20 cellular contexts compared by ENCODE assay signal in genomic region chr15:49991587-49991986, GRCh38.
"Had no signal": no experiment of that assay in that cellular context is flagged by ENCODE, and none has a peak within 500 bp of the region (broad histone marks: within the 10 kb centered on the region; RNA-seq: fewer than 3 reads in every experiment).

No MANE protein-coding gene starts in this region.

- H3K4me1 ChIP-seq: pancreas, prostate gland had no signal

- DNase-seq: activated CD4-positive, alpha-beta memory T cell treated with anti-CD3 and anti-CD28 coated beads for 36 hours; activated CD4-positive, alpha-beta T cell treated with anti-CD3 and anti-CD28 coated beads, Interleukin-2, amount 10 ng/mL, durations not matched to agents 24 days and 14 days; activated CD4-positive, CD25-positive, alpha-beta regulatory T cell treated with anti-CD3 and anti-CD28 coated beads, Interleukin-2, amount 50 U/mL, for 72 hours; activated CD8-positive, alpha-beta memory T cell treated with anti-CD3 and anti-CD28 coated beads, Interleukin-2, amount 50 U/mL, for 4 hours; activated gamma-delta T cell; activated naive CD4-positive, alpha-beta T cell treated with anti-CD3 and anti-CD28 coated beads, Interleukin-2, amount 10 ng/mL, durations not matched to agents 7 days and 5 days; activated naive CD8-positive, alpha-beta T cell treated with anti-CD3 and anti-CD28 coated beads, Interleukin-2, amount 10 ng/mL, durations not matched to agents 7 days and 5 days; activated T-cell treated with anti-CD3 and anti-CD28 coated beads, Interleukin-2, amount 50 U/mL, for 24 hours; caudate nucleus; cortex of kidney; foreskin melanocyte; mammary epithelial cell; naive B cell; nephron progenitor cell; pancreas; stimulated activated CD4-positive, alpha-beta T cell treated with anti-CD3 and anti-CD28 coated beads, Interleukin-2, amount 100 ng/mL, for 48 hours; substantia nigra; T-helper 2 cell; tibial artery had no signal

- H3K27me3 ChIP-seq: pancreas, tibial artery had no signal

- H3K27ac ChIP-seq: pancreas, prostate gland had no signal

- H3K9me3 ChIP-seq: pancreas, prostate gland, tibial artery had no signal

- H3K36me3 ChIP-seq: pancreas, prostate gland, tibial artery had no signal

- H3K4me3 ChIP-seq: pancreas, prostate gland, tibial artery had no signal

- ATAC-seq: pancreas had no signal
